ENCODE assay signal across 1 cellular context in genomic region chr10:60827791-60828488, GRCh38.
TF ChIP-seq lines count a peak whose summit lies in the region.

No MANE protein-coding gene starts in this region.

TF ChIP-seq in IMR-90, 13 proteins besides CTCF, POLR2A, EP300 and RAD21 (continued from another document):
- TF ChIP-seq SMC3 (IDR thresholded peaks at IDR 0.05; ENCODE audit: low read depth, low read length) = no peak
- TF ChIP-seq BHLHE40 (IDR thresholded peaks at IDR 0.05; ENCODE audit: low read depth, low read length) = no peak
- TF ChIP-seq NFE2L2 (IDR thresholded peaks at IDR 0.05; ENCODE audit: low read depth, low read length) = no peak
- TF ChIP-seq RCOR1 (IDR thresholded peaks at IDR 0.05; ENCODE audit: insufficient replicate concordance, low read length) = no peak
